8 cellular contexts compared by ENCODE assay signal in genomic region chr3:12193485-12194165, GRCh38. TPM values are rescaled to one million over a fixed set of nuclear protein-coding genes. Genes with fewer than 3 reads are reported as not detected.
DNase-seq lines count a peak whose midpoint lies in the region; ATAC-seq and TF ChIP-seq lines count a peak whose summit lies in the region.

No MANE protein-coding gene starts in this region.

- H3K27ac Mint-ChIP-seq in T-helper 2 cell treated with Interferon-gamma antibody and Interleukin-4, amounts not matched to agents 5 μg/mL and 100 μg/mL, for 36 hours, result peak overlapping the region; percentile 75

- no peak overlapping the region for H3K27ac ChIP-seq in testis

- no peak for TF ChIP-seq CTCF in testis (IDR thresholded peaks at IDR 0.05)

- intact Hi-C loops in testis (cut with DNase I; ENCODE audit: low total_unique reads), result no loop called here

- no peaks in the 10 kb centered on the region for H3K9me3 Mint-ChIP-seq in T-helper 2 cell treated with Interferon-gamma antibody and Interleukin-4, amounts not matched to agents 5 μg/mL and 100 μg/mL, for 36 hours

- H3K4me1 Mint-ChIP-seq in T-helper 2 cell treated with Interferon-gamma antibody and Interleukin-4, amounts not matched to agents 5 μg/mL and 100 μg/mL, for 36 hours (ENCODE audit: low read depth), result peaks cover 40% of the 10 kb centered on the region

- DNase-seq in AG20443 (ENCODE audit: low spot score), result peak; percentile 79
- peak; percentile 73 for DNase-seq in T-helper 2 cell treated with Interferon-gamma antibody and Interleukin-4, amounts not matched to agents 5 μg/mL and 100 μg/mL, for 36 hours (ENCODE audit: low spot score)
- peak; percentile 91 for DNase-seq in glomerular visceral epithelial cell (ENCODE audit: extremely low spot score)
- peak; percentile 57 for DNase-seq in stimulated activated naive CD8-positive, alpha-beta T cell treated with anti-CD3 and anti-CD28 coated beads, Interleukin-15, Interleukin-2, amounts not matched to agents 100 U/mL and 50 U/mL, for 24 hours
- no peak for DNase-seq in testis
- no peak for DNase-seq in Ammon's horn (ENCODE audit: low spot score)

- H3K4me1 ChIP-seq in testis, result no peaks in the 10 kb centered on the region

- no peaks in the 10 kb centered on the region for H3K9me3 ChIP-seq in testis

- no peaks in the 10 kb centered on the region for H3K27me3 Mint-ChIP-seq in T-helper 2 cell treated with Interferon-gamma antibody and Interleukin-4, amounts not matched to agents 5 μg/mL and 100 μg/mL, for 36 hours (ENCODE audit: low read depth)

- no peaks in the 10 kb centered on the region for H3K36me3 ChIP-seq in testis (ENCODE audit: low read depth, missing control alignments)

- ATAC-seq in GM19328 (IDR thresholded peaks at IDR 0.05; ENCODE audit: unreplicated experiment) (peak; percentile 47), HG03439 (IDR thresholded peaks at IDR 0.05; ENCODE audit: unreplicated experiment) (peak; percentile 59)
- peak; percentile 54 for ATAC-seq in stimulated activated naive CD8-positive, alpha-beta T cell treated with anti-CD3 and anti-CD28 coated beads, Interleukin-15, Interleukin-2, amounts not matched to agents 100 U/mL and 50 U/mL, for 24 hours

- peak overlapping the region; percentile 16 for H3K4me3 Mint-ChIP-seq in T-helper 2 cell treated with Interferon-gamma antibody and Interleukin-4, amounts not matched to agents 5 μg/mL and 100 μg/mL, for 36 hours

- 96 to 97% methylated on average over 1 of the region's 1 CpG for WGBS in testis, 2 donors

- TF ChIP-seq POLR2A in testis (IDR thresholded peaks at IDR 0.05), result no peak

- no peaks in the 10 kb centered on the region for H3K27me3 ChIP-seq in testis

- no peak overlapping the region for H3K4me3 ChIP-seq in testis

- no peaks in the 10 kb centered on the region for H3K36me3 Mint-ChIP-seq in T-helper 2 cell treated with Interferon-gamma antibody and Interleukin-4, amounts not matched to agents 5 μg/mL and 100 μg/mL, for 36 hours (ENCODE audit: low read depth)

RNA-seq across cellular contexts. Expression of gene TIMP4, which starts 34.9 kb away (rescaled TPM):
- total RNA-seq in testis, result 1 to 10 TPM; 1.3 to 3.3 TPM
- polyA plus RNA-seq in testis (ENCODE audit: insufficient read depth, low read depth, low replicate concordance), result 0.95 TPM

Comparison
In these comparisons a context has a peak if more than half of its experiments do, and no peak if none do; other contexts are left out.
1. DNase-seq: peak in AG20443 (single experiment), T-helper 2 cell treated with Interferon-gamma antibody and Interleukin-4, amounts not matched to agents 5 μg/mL and 100 μg/mL, for 36 hours (single experiment), glomerular visceral epithelial cell (single experiment) and stimulated activated naive CD8-positive, alpha-beta T cell treated with anti-CD3 and anti-CD28 coated beads, Interleukin-15, Interleukin-2, amounts not matched to agents 100 U/mL and 50 U/mL, for 24 hours (single experiment); none in testis (single experiment) and Ammon's horn (single experiment).
2. Peak in every context shown above with its lines, with median percentiles within 50 percentile points of each other: ATAC-seq.